Comparison of ENCODE assay signal across 9 cellular contexts in genomic region chr10:96556003-96556402, GRCh38. TPM values are rescaled to one million over a fixed set of nuclear protein-coding genes. Genes with fewer than 3 reads are reported as not detected.
DNase-seq lines count a peak whose midpoint lies in the region; ATAC-seq and TF ChIP-seq lines count a peak whose summit lies in the region.
"Had no signal": no experiment of that assay in that cellular context is flagged by ENCODE, and none has a peak within 500 bp of the region (broad histone marks: within the 10 kb centered on the region; RNA-seq: fewer than 3 reads in every experiment).

No MANE protein-coding gene starts in this region.

- H3K4me3 ChIP-seq in fibroblast of villous mesenchyme (ENCODE audit: low read depth, low read length) (no peak overlapping the region), Karpas-422 (ENCODE audit: low read length) (no peak overlapping the region)

- no peaks in the 10 kb centered on the region for H3K9me2 ChIP-seq in Karpas-422 (replicated peaks; ENCODE audit: insufficient read depth, low read length)

- no peak for DNase-seq in natural killer cell
- DNase-seq in natural killer cell treated with Interleukin-12 subunit alpha and Interleukin-12 subunit beta and Interleukin-15 and Interleukin-18, amount 100 ng/mL, for 72 hours (ENCODE audit: low spot score), result no peak
- peak; percentile 8 for DNase-seq in RWPE1 (ENCODE audit: low spot score)
- peak; percentile 19 for DNase-seq in fibroblast of villous mesenchyme (ENCODE audit: low read depth)
- no peak for DNase-seq in central memory CD4-positive, alpha-beta T cell
- DNase-seq in Karpas-422, result no peak
- no peak for DNase-seq in GDM1 (lab: John Stamatoyannopoulos, UW)

- no peak overlapping the region for H3K4me2 ChIP-seq in Karpas-422 (ENCODE audit: low read depth, low read length, poor library complexity, severe bottlenecking)

- no peak overlapping the region for H3K4me3 Mint-ChIP-seq in natural killer cell
- no peak overlapping the region for H3K4me3 Mint-ChIP-seq in natural killer cell treated with Interleukin-12 subunit alpha and Interleukin-12 subunit beta and Interleukin-15 and Interleukin-18, amount 100 ng/mL, for 72 hours

- peaks cover 8% of the 10 kb centered on the region; the same call in 1 of the 2 replicates for H3K79me2 ChIP-seq in Karpas-422 (ENCODE audit: low read length)

- H3K9me3 ChIP-seq in Karpas-422 (ENCODE audit: low read length), result no peaks in the 10 kb centered on the region

- H2AFZ ChIP-seq in Karpas-422 (ENCODE audit: low read length), result no peak overlapping the region

- ATAC-seq in natural killer cell, result peak in 2 of 3 donors; percentile 50 to 54
- no peak for ATAC-seq in natural killer cell treated with Interleukin-12 subunit alpha and Interleukin-12 subunit beta and Interleukin-15 and Interleukin-18, amount 100 ng/mL, for 72 hours
- ATAC-seq in GM18502 (IDR thresholded peaks at IDR 0.05; ENCODE audit: poor library complexity, unreplicated experiment), result no peak

- H3K9ac ChIP-seq in Karpas-422 (ENCODE audit: low read length), result no peak overlapping the region

- H3K4me1 Mint-ChIP-seq in natural killer cell, result peaks cover 0 to 5% of the 10 kb centered on the region in 2 donors
- H3K4me1 Mint-ChIP-seq in natural killer cell treated with Interleukin-12 subunit alpha and Interleukin-12 subunit beta and Interleukin-15 and Interleukin-18, amount 100 ng/mL, for 72 hours (ENCODE audit: low read depth in 2 of 2), result no peaks in the 10 kb centered on the region

- no peaks in the 10 kb centered on the region for H3K36me3 Mint-ChIP-seq in natural killer cell
- peaks cover 14% of the 10 kb centered on the region for H3K36me3 Mint-ChIP-seq in natural killer cell treated with Interleukin-12 subunit alpha and Interleukin-12 subunit beta and Interleukin-15 and Interleukin-18, amount 100 ng/mL, for 72 hours

- H3K9me3 Mint-ChIP-seq in natural killer cell, result no peaks in the 10 kb centered on the region
- no peaks in the 10 kb centered on the region for H3K9me3 Mint-ChIP-seq in natural killer cell treated with Interleukin-12 subunit alpha and Interleukin-12 subunit beta and Interleukin-15 and Interleukin-18, amount 100 ng/mL, for 72 hours

- no peaks in the 10 kb centered on the region for H3K4me1 ChIP-seq in Karpas-422 (ENCODE audit: low read length)

- POLR2A ChIA-PET in RWPE1 (lab: Yijun Ruan, JAX; ENCODE audit: low non-redundant PET), result no interaction called here

- no peak overlapping the region for H3K27ac Mint-ChIP-seq in natural killer cell
- H3K27ac Mint-ChIP-seq in natural killer cell treated with Interleukin-12 subunit alpha and Interleukin-12 subunit beta and Interleukin-15 and Interleukin-18, amount 100 ng/mL, for 72 hours, result no peak overlapping the region

- peaks cover 8% of the 10 kb centered on the region; the same call in 1 of the 2 replicates for H3K36me3 ChIP-seq in Karpas-422 (ENCODE audit: insufficient read depth, low read length)

- H3K27me3 Mint-ChIP-seq in natural killer cell (ENCODE audit: low read depth in 2 of 2), result no peaks in the 10 kb centered on the region
- H3K27me3 Mint-ChIP-seq in natural killer cell treated with Interleukin-12 subunit alpha and Interleukin-12 subunit beta and Interleukin-15 and Interleukin-18, amount 100 ng/mL, for 72 hours, result no peaks in the 10 kb centered on the region

- TF ChIP-seq CTCF in natural killer cell (IDR thresholded peaks at IDR 0.05) (peak; percentile 27), RWPE1 (conservative IDR thresholded peaks at IDR 0.05; ENCODE audit: low read depth) (peak; percentile 24; the same call in 1 of the 2 replicates), fibroblast of villous mesenchyme (IDR thresholded peaks at IDR 0.05; ENCODE audit: insufficient read depth, low read depth, low read length) (peak; percentile 36)

- CTCF ChIA-PET in RWPE1 (lab: Yijun Ruan, JAX), result interaction anchor here (1.0 to 2.1 kb wide), 3 partner anchors 28 to 186 kb away, joined by 4 to 7 read pairs (median 4); no protein-coding TSS in a partner anchor

- H3K27ac ChIP-seq in RWPE1, result no peak overlapping the region
- no peak overlapping the region for H3K27ac ChIP-seq in Karpas-422 (ENCODE audit: low read length)
- H3K27ac ChIP-seq: epithelial cell of prostate had no signal

- H4K20me1 ChIP-seq in Karpas-422 (ENCODE audit: insufficient read depth, low read depth, low read length), result no peaks in the 10 kb centered on the region

- intact Hi-C loops in natural killer cell (cut with micrococcal nuclease), result no loop called here

- H3K27me3 ChIP-seq in Karpas-422 (ENCODE audit: low read length), result no peaks in the 10 kb centered on the region

RNA-seq across cellular contexts. Expression of gene TM9SF3, which starts 30.8 kb away (rescaled TPM):
- 100 to 1,000 TPM; 113 to 119 (median 117) TPM for total RNA-seq in natural killer cell
- 100 to 1,000 TPM in 1 of 2 donors, 10 to 100 TPM in 1; 73.0 to 104 TPM for total RNA-seq in natural killer cell treated with Interleukin-12 subunit alpha and Interleukin-12 subunit beta and Interleukin-15 and Interleukin-18, amount 100 ng/mL, for 72 hours
- 92.1 and 147 TPM in 2 replicates for total RNA-seq in fibroblast of villous mesenchyme
- total RNA-seq in Karpas-422 (2014; rRNA removed; shearing (Covaris generic); ENCODE audit: low replicate concordance), result 17.9 and 32.5 TPM in 2 replicates

RNA-seq across cellular contexts. Expression of gene TLL2, which starts 42.3 kb away (rescaled TPM):
- not detected for total RNA-seq in natural killer cell
- 1 to 10 TPM in 1 of 2 donors, under 1 TPM in 1; 0.57 to 2.8 TPM for total RNA-seq in natural killer cell treated with Interleukin-12 subunit alpha and Interleukin-12 subunit beta and Interleukin-15 and Interleukin-18, amount 100 ng/mL, for 72 hours
- under 0.01 TPM in 1 of 2 replicates, not detected in the other for total RNA-seq in fibroblast of villous mesenchyme
- not detected in 2 replicates for total RNA-seq in Karpas-422 (2014; rRNA removed; shearing (Covaris generic); ENCODE audit: low replicate concordance)

Comparison
In these comparisons a context has a peak if more than half of its experiments do, and no peak if none do; other contexts are left out.
1. ATAC-seq: peak in natural killer cell (2 of 3); none in natural killer cell treated with Interleukin-12 subunit alpha and Interleukin-12 subunit beta and Interleukin-15 and Interleukin-18, amount 100 ng/mL, for 72 hours (0 of 2) and GM18502 (single experiment).
2. DNase-seq: peak in RWPE1 (single experiment) and fibroblast of villous mesenchyme (single experiment); none in natural killer cell (single experiment), natural killer cell treated with Interleukin-12 subunit alpha and Interleukin-12 subunit beta and Interleukin-15 and Interleukin-18, amount 100 ng/mL, for 72 hours (single experiment), central memory CD4-positive, alpha-beta T cell (single experiment), Karpas-422 (single experiment) and GDM1 (single experiment).
3. Peak in every context shown above with its lines, with median percentiles within 50 percentile points of each other: CTCF ChIP-seq.